Comparison of ENCODE assay signal across 8 cellular contexts in genomic region chr12:39443704-39444234, GRCh38. TPM values are rescaled to one million over a fixed set of nuclear protein-coding genes. Genes with fewer than 3 reads are reported as not detected.
DNase-seq lines count a peak whose midpoint lies in the region; TF ChIP-seq lines count a peak whose summit lies in the region.

No MANE protein-coding gene starts in this region.

- H3K9me3 ChIP-seq in GM23248 (ENCODE audit: low read depth) (no peaks in the 10 kb centered on the region), SK-N-SH (no peaks in the 10 kb centered on the region), parathyroid adenoma (ENCODE audit: control insufficient read depth, low read length) (no peaks in the 10 kb centered on the region)

- no peak for TF ChIP-seq EP300 in SK-N-SH (IDR thresholded peaks at IDR 0.05; ENCODE audit: borderline replicate concordance in 1 of 2, low read depth in 1 of 2, low read length in 1 of 2)

- DNase-seq in GM23248, result peak; percentile 42
- DNase-seq in SK-N-SH, result no peak
- DNase-seq in fibroblast of the aortic adventitia (ENCODE audit: low read depth), result no peak
- DNase-seq in CD1c-positive myeloid dendritic cell (ENCODE audit: extremely low spot score), result no peak
- DNase-seq in GDM1 (lab: John Stamatoyannopoulos, UW), result no peak
- DNase-seq in HEK293T (ENCODE audit: extremely low spot score), result no peak
- no peak for DNase-seq in OCI-M2 (lab: John Stamatoyannopoulos, UW; ENCODE audit: unreplicated experiment)

- no peaks in the 10 kb centered on the region for H3K9me2 ChIP-seq in GM23248 (ENCODE audit: insufficient read depth)
- no peaks in the 10 kb centered on the region for H3K9me2 ChIP-seq in SK-N-SH

- H3K9ac ChIP-seq in GM23248, result peak overlapping the region; percentile 80
- H3K9ac ChIP-seq in SK-N-SH, result peak overlapping the region; percentile 69
- peak overlapping the region; percentile 48 for H3K9ac ChIP-seq in parathyroid adenoma

- CTCF ChIA-PET in SK-N-SH (lab: Yijun Ruan, JAX) (interaction anchor here (0.6 to 2.3 kb wide), 13 partner anchors 8 to 248 kb away, joined by 3 to 11 read pairs (median 4); partner anchors contain the start of gene ABCD2), HEK293T (lab: Yijun Ruan, JAX) (no interaction called here)

- 0 out of 2 replicates have a peak, but pooled peaks cover 7% of the 10 kb centered on the region for H3F3A ChIP-seq in GM23248 (ENCODE audit: insufficient read depth)
- H3F3A ChIP-seq in SK-N-SH (replicated peaks; ENCODE audit: insufficient read depth), result peaks cover 12% of the 10 kb centered on the region

- H3K27me3 ChIP-seq in GM23248 (replicated peaks; ENCODE audit: insufficient read depth) (no peaks in the 10 kb centered on the region), SK-N-SH (ENCODE audit: insufficient read depth) (no peaks in the 10 kb centered on the region), parathyroid adenoma (ENCODE audit: control insufficient read depth, insufficient read depth, low read length) (no peaks in the 10 kb centered on the region)

- H3K4me3 ChIP-seq in GM23248 (peak overlapping the region; percentile 82), SK-N-SH (ENCODE audit: low read depth in 2 of 2, low read length in 1 of 2) (peak overlapping the region; percentile 87 to 93), fibroblast of the aortic adventitia (ENCODE audit: low read depth, low read length) (peak overlapping the region; percentile 78), parathyroid adenoma (ENCODE audit: low read depth, low read length) (peak overlapping the region; percentile 64)

- in situ Hi-C loops in GM23248 (cut with MboI), result no loop called here

- H3K4me2 ChIP-seq in GM23248 (ENCODE audit: unreplicated experiment) (peak overlapping the region; percentile 100), SK-N-SH (peak overlapping the region; percentile 98), parathyroid adenoma (ENCODE audit: low read length) (peak overlapping the region; percentile 83)

- H4K20me1 ChIP-seq in GM23248 (ENCODE audit: insufficient read depth), result no peaks in the 10 kb centered on the region
- H4K20me1 ChIP-seq in SK-N-SH (ENCODE audit: insufficient read depth), result no peaks in the 10 kb centered on the region

- no peak for TF ChIP-seq RAD21 in SK-N-SH (IDR thresholded peaks at IDR 0.05; ENCODE audit: low read length)

- no peaks in the 10 kb centered on the region for H3K36me3 ChIP-seq in GM23248 (ENCODE audit: low read depth)
- no peaks in the 10 kb centered on the region for H3K36me3 ChIP-seq in SK-N-SH (replicated peaks in 1 of 2; ENCODE audit: control insufficient read depth in 1 of 2, insufficient read depth in 2 of 2, low read length in 1 of 2)
- no peaks in the 10 kb centered on the region for H3K36me3 ChIP-seq in parathyroid adenoma (ENCODE audit: control insufficient read depth, insufficient read depth, low read length)

- 1 to 6% methylated on average over 6 to 7 of the region's 7 CpGs for WGBS in GM23248 (ENCODE audit: low coverage in 1 of 2, low lambda C conversion rate in 2 of 2, missing lambda C conversion rate in 2 of 2), 2 experiments
- 7% methylated on average over 7 of the region's 7 CpGs for WGBS in SK-N-SH (ENCODE audit: low lambda C conversion rate)

- H3K79me2 ChIP-seq in GM23248 (ENCODE audit: insufficient read depth) (no peaks in the 10 kb centered on the region), SK-N-SH (ENCODE audit: insufficient read depth) (peaks cover 4% of the 10 kb centered on the region; the same call in 1 of the 2 replicates), parathyroid adenoma (no peaks in the 10 kb centered on the region)

- H3K27ac ChIP-seq in GM23248 (peak overlapping the region; percentile 46), SK-N-SH (ENCODE audit: low read depth in 2 of 2, low read length in 1 of 2) (peak overlapping the region; percentile 58 to 96), parathyroid adenoma (peak overlapping the region; percentile 81)

- H2AFZ ChIP-seq in GM23248 (peak overlapping the region; percentile 96), SK-N-SH (ENCODE audit: low read depth) (peak overlapping the region; percentile 92), parathyroid adenoma (peak overlapping the region; percentile 93)

- peaks cover 3% of the 10 kb centered on the region for H3K4me1 ChIP-seq in GM23248 (ENCODE audit: insufficient read depth)
- H3K4me1 ChIP-seq in SK-N-SH (ENCODE audit: control insufficient read depth in 1 of 2, insufficient read depth in 2 of 2, low read depth in 1 of 2, low read length in 1 of 2), result peaks cover 4 to 11% of the 10 kb centered on the region in 2 experiments; a peak in 2 of 4 replicates
- no peaks in the 10 kb centered on the region for H3K4me1 ChIP-seq in parathyroid adenoma

- POLR2A ChIA-PET in SK-N-SH (lab: Yijun Ruan, JAX) (interaction anchor here (0.5 to 1.7 kb wide), 11 partner anchors 19 to 176 kb away, joined by 3 to 8 read pairs (median 4); partner anchors contain the start of gene ABCD2), HEK293T (lab: Yijun Ruan, JAX) (interaction anchor here (0.6 kb wide), 1 partner anchor 16 kb away, joined by 3 read pairs; no protein-coding TSS in a partner anchor)

- TF ChIP-seq CTCF in SK-N-SH (IDR thresholded peaks at IDR 0.05), result no peak
- no peak for TF ChIP-seq CTCF in fibroblast of the aortic adventitia (IDR thresholded peaks at IDR 0.05; ENCODE audit: insufficient read depth, low read length)
- no peak for TF ChIP-seq CTCF in parathyroid adenoma (IDR thresholded peaks at IDR 0.05)

TF ChIP-seq in SK-N-SH, 30 proteins besides CTCF, POLR2A, EP300 and RAD21:
- TF ChIP-seq MXI1 (IDR thresholded peaks at IDR 0.05; ENCODE audit: low read depth, low read length) (peak; percentile 32; the same call in 1 of the 2 replicates), SMC3 (IDR thresholded peaks at IDR 0.05; ENCODE audit: low read depth, low read length) (no peak), IRF3 (IDR thresholded peaks at IDR 0.05; ENCODE audit: low read depth, low read length) (no peak), FOXM1 (IDR thresholded peaks at IDR 0.05; ENCODE audit: low read depth) (no peak), RCOR1 (IDR thresholded peaks at IDR 0.05; ENCODE audit: low read length) (no peak)

TF ChIP-seq in HEK293T, 16 proteins besides CTCF, POLR2A, EP300 and RAD21:
- TF ChIP-seq SUZ12 (IDR thresholded peaks at IDR 0.05) (no peak), BHLHE40 (IDR thresholded peaks at IDR 0.05; ENCODE audit: borderline replicate concordance) (no peak), TARDBP (IDR thresholded peaks at IDR 0.05) (no peak)

RNA-seq across cellular contexts. Expression of gene KIF21A, which starts 0.8 kb away (rescaled TPM):
- total RNA-seq in GM23248 (2014; rRNA removed; shearing (Covaris generic)), result 2.4 and 3.7 TPM in 2 replicates
- polyA plus RNA-seq in GM23248 (2016; fragmentation: Nextera tagmentation; extraction: Ambion mirVana), result 1.1 and 1.4 TPM in 2 replicates
- 3.6 and 7.2 TPM in 2 replicates for polyA plus RNA-seq in SK-N-SH (2012; rRNA removed)
- polyA plus RNA-seq in SK-N-SH (2012; cell fraction: cytosol; rRNA removed), result 8.8 and 11.7 TPM in 2 replicates
- 5.3 and 9.8 TPM in 2 replicates for polyA plus RNA-seq in SK-N-SH (2012; cell fraction: nucleus; rRNA removed)
- 10.8 and 10.9 TPM in 2 replicates for total RNA-seq in fibroblast of the aortic adventitia (ENCODE audit: low replicate concordance)
